In genomic region chr9:136628287-136628686, GRCh38 we compare ENCODE assay signal across 18 cellular contexts.
"Had no signal": no experiment of that assay in that cellular context is flagged by ENCODE, and none has a peak within 500 bp of the region (broad histone marks: within the 10 kb centered on the region; RNA-seq: fewer than 3 reads in every experiment).

No MANE protein-coding gene starts in this region.

- DNase-seq: activated CD4-positive, alpha-beta T cell treated with anti-CD3 and anti-CD28 coated beads, Interleukin-2, amount 10 ng/mL, durations not matched to agents 24 days and 14 days; activated CD4-positive, CD25-positive, alpha-beta regulatory T cell; activated CD8-positive, alpha-beta memory T cell treated with anti-CD3 and anti-CD28 coated beads, Interleukin-2, amount 50 U/mL, for 48 hours; caudate nucleus; effector memory CD4-positive, alpha-beta T cell; islet precursor cell; left ventricle myocardium inferior; ovary; sigmoid colon; stomach; T-helper 2 cell; testis had no signal

- FAIRE-seq: frontal cortex had no signal

- H3K36me3 Mint-ChIP-seq: memory B cell, neural progenitor cell had no signal

- H2AFZ ChIP-seq: neural progenitor cell had no signal

- H3K4me3 ChIP-seq: left ventricle myocardium inferior, neural progenitor cell, ovary, sigmoid colon, spleen, stomach, testis, upper lobe of left lung had no signal

- H3K27ac Mint-ChIP-seq: activated CD4-positive, alpha-beta T cell treated with anti-CD3 and anti-CD28 coated beads, Interleukin-2, amount 10 ng/mL, durations not matched to agents 24 days and 14 days; memory B cell had no signal

- H3K9me3 Mint-ChIP-seq: activated CD4-positive, alpha-beta T cell treated with anti-CD3 and anti-CD28 coated beads, Interleukin-2, amount 10 ng/mL, durations not matched to agents 24 days and 14 days; memory B cell; neural progenitor cell had no signal

- H3K27me3 ChIP-seq: ovary, testis, upper lobe of left lung had no signal

- H3K9ac ChIP-seq: neural progenitor cell had no signal

- H3K27ac ChIP-seq: epithelial cell of prostate, left ventricle myocardium inferior, neural progenitor cell, ovary, sigmoid colon, testis, upper lobe of left lung had no signal

- H3K36me3 ChIP-seq: left ventricle myocardium inferior, neural progenitor cell, ovary, sigmoid colon, spleen, stomach, upper lobe of left lung had no signal

- H3K9me3 ChIP-seq: left ventricle myocardium inferior, ovary, sigmoid colon, spleen, stomach, testis, upper lobe of left lung had no signal

- H3K4me2 ChIP-seq: neural progenitor cell had no signal

- H3K4me3 Mint-ChIP-seq: activated CD4-positive, alpha-beta T cell treated with anti-CD3 and anti-CD28 coated beads, Interleukin-2, amount 10 ng/mL, durations not matched to agents 24 days and 14 days; memory B cell; neural progenitor cell had no signal
